ENCODE assay signal across 2 cellular contexts in the genomic region with DNA sequence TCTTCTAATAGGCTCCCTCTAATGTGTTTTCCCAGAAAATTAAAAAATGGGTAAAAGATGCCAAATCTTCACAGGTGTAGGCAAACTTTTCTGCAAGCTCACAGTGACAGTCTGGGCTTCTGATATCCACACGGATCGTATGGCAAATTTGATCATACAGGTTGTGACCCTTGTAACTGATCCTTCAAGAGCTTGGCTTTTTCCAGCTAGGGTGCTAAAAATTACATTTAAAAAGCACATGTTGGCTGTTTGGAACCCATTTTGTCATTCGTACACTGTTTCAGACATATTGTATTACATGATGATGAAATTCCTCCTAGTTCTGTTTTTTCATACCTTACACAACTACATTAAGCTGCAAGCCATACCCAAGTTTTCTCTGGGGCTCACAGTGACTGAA.
TF ChIP-seq lines count a peak whose summit lies in the region.

No MANE protein-coding gene starts in this region.

TF ChIP-seq in GM23338, 12 proteins besides CTCF, POLR2A, EP300 and RAD21:
- TF ChIP-seq, protein P1, sequence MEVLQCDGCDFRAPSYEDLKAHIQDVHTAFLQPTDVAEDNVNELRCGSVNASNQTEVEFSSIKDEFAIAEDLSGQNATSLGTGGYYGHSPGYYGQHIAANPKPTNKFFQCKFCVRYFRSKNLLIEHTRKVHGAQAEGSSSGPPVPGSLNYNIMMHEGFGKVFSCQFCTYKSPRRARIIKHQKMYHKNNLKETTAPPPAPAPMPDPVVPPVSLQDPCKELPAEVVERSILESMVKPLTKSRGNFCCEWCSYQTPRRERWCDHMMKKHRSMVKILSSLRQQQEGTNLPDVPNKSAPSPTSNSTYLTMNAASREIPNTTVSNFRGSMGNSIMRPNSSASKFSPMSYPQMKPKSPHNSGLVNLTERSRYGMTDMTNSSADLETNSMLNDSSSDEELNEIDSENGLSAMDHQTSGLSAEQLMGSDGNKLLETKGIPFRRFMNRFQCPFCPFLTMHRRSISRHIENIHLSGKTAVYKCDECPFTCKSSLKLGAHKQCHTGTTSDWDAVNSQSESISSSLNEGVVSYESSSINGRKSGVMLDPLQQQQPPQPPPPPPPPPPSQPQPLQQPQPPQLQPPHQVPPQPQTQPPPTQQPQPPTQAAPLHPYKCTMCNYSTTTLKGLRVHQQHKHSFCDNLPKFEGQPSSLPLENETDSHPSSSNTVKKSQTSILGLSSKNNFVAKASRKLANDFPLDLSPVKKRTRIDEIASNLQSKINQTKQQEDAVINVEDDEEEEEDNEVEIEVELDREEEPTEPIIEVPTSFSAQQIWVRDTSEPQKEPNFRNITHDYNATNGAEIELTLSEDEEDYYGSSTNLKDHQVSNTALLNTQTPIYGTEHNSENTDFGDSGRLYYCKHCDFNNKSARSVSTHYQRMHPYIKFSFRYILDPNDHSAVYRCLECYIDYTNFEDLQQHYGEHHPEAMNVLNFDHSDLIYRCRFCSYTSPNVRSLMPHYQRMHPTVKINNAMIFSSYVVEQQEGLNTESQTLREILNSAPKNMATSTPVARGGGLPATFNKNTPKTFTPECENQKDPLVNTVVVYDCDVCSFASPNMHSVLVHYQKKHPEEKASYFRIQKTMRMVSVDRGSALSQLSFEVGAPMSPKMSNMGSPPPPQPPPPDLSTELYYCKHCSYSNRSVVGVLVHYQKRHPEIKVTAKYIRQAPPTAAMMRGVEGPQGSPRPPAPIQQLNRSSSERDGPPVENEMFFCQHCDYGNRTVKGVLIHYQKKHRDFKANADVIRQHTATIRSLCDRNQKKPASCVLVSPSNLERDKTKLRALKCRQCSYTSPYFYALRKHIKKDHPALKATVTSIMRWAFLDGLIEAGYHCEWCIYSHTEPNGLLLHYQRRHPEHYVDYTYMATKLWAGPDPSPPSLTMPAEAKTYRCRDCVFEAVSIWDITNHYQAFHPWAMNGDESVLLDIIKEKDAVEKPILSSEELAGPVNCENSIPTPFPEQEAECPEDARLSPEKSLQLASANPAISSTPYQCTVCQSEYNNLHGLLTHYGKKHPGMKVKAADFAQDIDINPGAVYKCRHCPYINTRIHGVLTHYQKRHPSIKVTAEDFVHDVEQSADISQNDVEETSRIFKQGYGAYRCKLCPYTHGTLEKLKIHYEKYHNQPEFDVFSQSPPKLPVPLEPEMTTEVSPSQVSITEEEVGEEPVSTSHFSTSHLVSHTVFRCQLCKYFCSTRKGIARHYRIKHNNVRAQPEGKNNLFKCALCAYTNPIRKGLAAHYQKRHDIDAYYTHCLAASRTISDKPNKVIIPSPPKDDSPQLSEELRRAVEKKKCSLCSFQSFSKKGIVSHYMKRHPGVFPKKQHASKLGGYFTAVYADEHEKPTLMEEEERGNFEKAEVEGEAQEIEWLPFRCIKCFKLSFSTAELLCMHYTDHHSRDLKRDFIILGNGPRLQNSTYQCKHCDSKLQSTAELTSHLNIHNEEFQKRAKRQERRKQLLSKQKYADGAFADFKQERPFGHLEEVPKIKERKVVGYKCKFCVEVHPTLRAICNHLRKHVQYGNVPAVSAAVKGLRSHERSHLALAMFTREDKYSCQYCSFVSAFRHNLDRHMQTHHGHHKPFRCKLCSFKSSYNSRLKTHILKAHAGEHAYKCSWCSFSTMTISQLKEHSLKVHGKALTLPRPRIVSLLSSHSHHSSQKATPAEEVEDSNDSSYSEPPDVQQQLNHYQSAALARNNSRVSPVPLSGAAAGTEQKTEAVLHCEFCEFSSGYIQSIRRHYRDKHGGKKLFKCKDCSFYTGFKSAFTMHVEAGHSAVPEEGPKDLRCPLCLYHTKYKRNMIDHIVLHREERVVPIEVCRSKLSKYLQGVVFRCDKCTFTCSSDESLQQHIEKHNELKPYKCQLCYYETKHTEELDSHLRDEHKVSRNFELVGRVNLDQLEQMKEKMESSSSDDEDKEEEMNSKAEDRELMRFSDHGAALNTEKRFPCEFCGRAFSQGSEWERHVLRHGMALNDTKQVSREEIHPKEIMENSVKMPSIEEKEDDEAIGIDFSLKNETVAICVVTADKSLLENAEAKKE (CRISPR knock-in tag; IDR thresholded peaks at IDR 0.05): no peak
- TF ChIP-seq ZNF114 (CRISPR knock-in tag; IDR thresholded peaks at IDR 0.05): no peak
- no peak for TF ChIP-seq ETS1 (IDR thresholded peaks at IDR 0.05)
- no peak for TF ChIP-seq STAT1 (IDR thresholded peaks at IDR 0.05; ENCODE audit: unreplicated experiment)
- TF ChIP-seq JUNB (IDR thresholded peaks at IDR 0.05; ENCODE audit: unreplicated experiment): no peak
- TF ChIP-seq REST (IDR thresholded peaks at IDR 0.05; ENCODE audit: unreplicated experiment): no peak
- no peak for TF ChIP-seq EZH2 (IDR thresholded peaks at IDR 0.05; ENCODE audit: low read depth, unreplicated experiment)

TF ChIP-seq in IMR-90, 13 proteins besides CTCF, POLR2A, EP300 and RAD21:
- TF ChIP-seq NFE2L2 (IDR thresholded peaks at IDR 0.05; ENCODE audit: low read depth, low read length): no peak
- TF ChIP-seq BHLHE40 (IDR thresholded peaks at IDR 0.05; ENCODE audit: low read depth, low read length): no peak
- no peak for TF ChIP-seq SMC3 (IDR thresholded peaks at IDR 0.05; ENCODE audit: low read depth, low read length)
- TF ChIP-seq CEBPB (IDR thresholded peaks at IDR 0.05; ENCODE audit: low read depth, low read length): peak; percentile 32; the same call in 1 of the 2 replicates
TF ChIP-seq in IMR-90: peak in this region for 1.
